ENCODE assay signal across 25 cellular contexts in the genomic region with DNA sequence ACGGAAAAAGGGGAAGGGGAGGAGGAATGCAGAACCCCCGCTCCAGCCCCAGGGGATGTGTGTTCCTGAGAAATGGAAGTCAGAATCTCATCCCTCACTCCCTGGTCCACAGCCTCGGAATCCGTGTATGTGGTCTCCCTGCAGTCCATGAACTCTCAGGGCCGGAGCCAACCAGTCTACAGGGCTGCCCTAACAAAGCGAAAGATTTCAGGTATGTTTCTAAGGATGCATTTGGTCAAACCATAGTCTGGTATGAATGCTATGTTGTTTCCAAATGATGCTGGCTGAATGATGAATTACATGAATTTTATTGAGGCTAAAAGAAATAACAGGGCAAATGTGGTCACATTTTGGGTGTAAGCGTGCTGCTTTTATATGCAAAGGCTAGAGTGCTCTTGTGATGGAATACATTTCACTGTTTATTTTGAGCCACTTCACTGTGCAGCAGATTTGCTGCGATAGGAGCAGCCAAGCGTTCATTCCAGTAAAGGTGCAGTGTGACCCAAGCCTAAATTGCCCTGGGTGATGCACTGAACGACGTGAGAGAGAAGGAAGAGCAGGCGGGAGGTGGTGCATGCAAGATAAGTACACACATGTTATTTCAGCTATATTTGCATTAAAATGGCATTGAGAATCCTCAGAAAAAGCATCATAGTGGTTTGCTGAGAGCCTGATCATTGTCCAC. TPM values are rescaled to one million over a fixed set of nuclear protein-coding genes. Genes with fewer than 3 reads are reported as not detected.
"Had no signal": no experiment of that assay in that cellular context is flagged by ENCODE, and none has a peak within 500 bp of the region (broad histone marks: within the 10 kb centered on the region; RNA-seq: fewer than 3 reads in every experiment).

No MANE protein-coding gene starts in this region.

- H3K4me1 ChIP-seq: colonic mucosa, foreskin keratinocyte, lower lobe of right lung, psoas muscle, testis, upper lobe of right lung had no signal

- H3K36me3 Mint-ChIP-seq: activated naive CD4-positive, alpha-beta T cell treated with anti-CD3 and anti-CD28 coated beads, Interleukin-2, amount 10 ng/mL, durations not matched to agents 7 days and 5 days; natural killer cell; stimulated activated effector memory CD8-positive, alpha-beta T cell treated with anti-CD3 and anti-CD28 coated beads, Interleukin-12 subunit alpha, Interleukin-12 subunit beta, amount 100 ng/mL, for 72 hours had no signal

- H3K27ac ChIP-seq: colonic mucosa, foreskin keratinocyte, lower lobe of right lung, ovary, psoas muscle, skin epidermis, testis, upper lobe of right lung had no signal

- H3K9me3 ChIP-seq: colonic mucosa, lower lobe of right lung, ovary, psoas muscle, testis, upper lobe of right lung had no signal

- H3K27me3 ChIP-seq: colonic mucosa, foreskin keratinocyte, ovary, testis, upper lobe of right lung had no signal

- H3K27ac Mint-ChIP-seq: activated CD4-positive, alpha-beta T cell treated with anti-CD3 and anti-CD28 coated beads, Interleukin-2, amount 10 ng/mL, durations not matched to agents 7 days and 5 days; activated CD8-positive, alpha-beta T cell treated with anti-CD3 and anti-CD28 coated beads, Interleukin-2, amount 10 ng/mL, durations not matched to agents 7 days and 5 days; activated naive CD4-positive, alpha-beta T cell treated with anti-CD3 and anti-CD28 coated beads, Interleukin-2, amount 10 ng/mL, durations not matched to agents 7 days and 5 days; activated naive CD8-positive, alpha-beta T cell treated with anti-CD3 and anti-CD28 coated beads, Interleukin-2, amount 50 U/mL, for 24 hours; activated T-cell treated with anti-CD3 and anti-CD28 coated beads, Interleukin-2, amount 50 U/mL, for 24 hours; natural killer cell; stimulated activated effector memory CD8-positive, alpha-beta T cell treated with anti-CD3 and anti-CD28 coated beads, Interleukin-12 subunit alpha, Interleukin-12 subunit beta, amount 100 ng/mL, for 72 hours had no signal

- H3K4me1 Mint-ChIP-seq: activated naive CD4-positive, alpha-beta T cell treated with anti-CD3 and anti-CD28 coated beads, Interleukin-2, amount 10 ng/mL, durations not matched to agents 7 days and 5 days; activated naive CD8-positive, alpha-beta T cell treated with anti-CD3 and anti-CD28 coated beads, Interleukin-2, amount 50 U/mL, for 24 hours; natural killer cell had no signal

- ATAC-seq: activated CD4-positive, CD25-positive, alpha-beta regulatory T cell treated with anti-CD3 and anti-CD28 coated beads, Interleukin-2, amount 50 U/mL, for 24 hours; activated CD8-positive, alpha-beta T cell treated with anti-CD3 and anti-CD28 coated beads, Interleukin-2, amount 10 ng/mL, durations not matched to agents 7 days and 5 days; activated naive CD8-positive, alpha-beta T cell treated with anti-CD3 and anti-CD28 coated beads, Interleukin-2, amount 50 U/mL, for 24 hours; foreskin keratinocyte; left colon; lower lobe of right lung; natural killer cell; psoas muscle; right cardiac atrium; stimulated activated effector memory CD8-positive, alpha-beta T cell treated with anti-CD3 and anti-CD28 coated beads, Interleukin-12 subunit alpha, Interleukin-12 subunit beta, amount 100 ng/mL, for 72 hours; upper lobe of right lung had no signal

- DNase-seq: activated CD4-positive, alpha-beta T cell treated with anti-CD3 and anti-CD28 coated beads, Interleukin-2, amount 10 ng/mL, durations not matched to agents 7 days and 5 days; activated CD8-positive, alpha-beta T cell treated with anti-CD3 and anti-CD28 coated beads, Interleukin-2, amount 10 ng/mL, durations not matched to agents 7 days and 5 days; activated effector memory CD4-positive, alpha-beta T cell treated with Interleukin-2 at 50 U/mL for 16 hours; activated naive CD4-positive, alpha-beta T cell treated with anti-CD3 and anti-CD28 coated beads, Interleukin-2, amount 10 ng/mL, durations not matched to agents 7 days and 5 days; activated naive CD8-positive, alpha-beta T cell treated with anti-CD3 and anti-CD28 coated beads, Interleukin-2, amount 50 U/mL, for 24 hours; activated T-cell treated with anti-CD3 and anti-CD28 coated beads, Interleukin-2, amount 50 U/mL, for 24 hours; anterior cingulate cortex; colonic mucosa; foreskin keratinocyte; hypothalamus; islet precursor cell; left colon; lower lobe of right lung; natural killer cell; ovary; psoas muscle; right cardiac atrium; stimulated activated CD4-positive, alpha-beta T cell treated with anti-CD3 and anti-CD28 coated beads, Interleukin-4, amount 100 ng/mL, for 1 hour; testis; upper lobe of right lung had no signal

- H3K4me3 Mint-ChIP-seq: activated CD4-positive, alpha-beta T cell treated with anti-CD3 and anti-CD28 coated beads, Interleukin-2, amount 10 ng/mL, durations not matched to agents 7 days and 5 days; activated CD8-positive, alpha-beta T cell treated with anti-CD3 and anti-CD28 coated beads, Interleukin-2, amount 10 ng/mL, durations not matched to agents 7 days and 5 days; activated naive CD4-positive, alpha-beta T cell treated with anti-CD3 and anti-CD28 coated beads, Interleukin-2, amount 10 ng/mL, durations not matched to agents 7 days and 5 days; activated naive CD8-positive, alpha-beta T cell treated with anti-CD3 and anti-CD28 coated beads, Interleukin-2, amount 50 U/mL, for 24 hours; activated T-cell treated with anti-CD3 and anti-CD28 coated beads, Interleukin-2, amount 50 U/mL, for 24 hours; central memory CD8-positive, alpha-beta T cell; natural killer cell; stimulated activated effector memory CD8-positive, alpha-beta T cell treated with anti-CD3 and anti-CD28 coated beads, Interleukin-12 subunit alpha, Interleukin-12 subunit beta, amount 100 ng/mL, for 72 hours had no signal

- H3K36me3 ChIP-seq: colonic mucosa, lower lobe of right lung, ovary, upper lobe of right lung had no signal

- H3K4me3 ChIP-seq: colonic mucosa, lower lobe of right lung, ovary, psoas muscle, skin epidermis, testis, upper lobe of right lung had no signal

- H3K9me3 Mint-ChIP-seq: activated CD4-positive, alpha-beta T cell treated with anti-CD3 and anti-CD28 coated beads, Interleukin-2, amount 10 ng/mL, durations not matched to agents 7 days and 5 days; activated naive CD4-positive, alpha-beta T cell treated with anti-CD3 and anti-CD28 coated beads, Interleukin-2, amount 10 ng/mL, durations not matched to agents 7 days and 5 days; activated naive CD8-positive, alpha-beta T cell treated with anti-CD3 and anti-CD28 coated beads, Interleukin-2, amount 50 U/mL, for 24 hours; activated T-cell treated with anti-CD3 and anti-CD28 coated beads, Interleukin-2, amount 50 U/mL, for 24 hours; central memory CD8-positive, alpha-beta T cell; natural killer cell; stimulated activated effector memory CD8-positive, alpha-beta T cell treated with anti-CD3 and anti-CD28 coated beads, Interleukin-12 subunit alpha, Interleukin-12 subunit beta, amount 100 ng/mL, for 72 hours had no signal

RNA-seq across cellular contexts. Expression of gene FNDC1, which starts 52.4 kb away (rescaled TPM):
- total RNA-seq: activated CD4-positive, alpha-beta T cell treated with anti-CD3 and anti-CD28 coated beads, Interleukin-2, amount 10 ng/mL, durations not matched to agents 7 days and 5 days; activated CD8-positive, alpha-beta T cell treated with anti-CD3 and anti-CD28 coated beads, Interleukin-2, amount 10 ng/mL, durations not matched to agents 7 days and 5 days; epithelial cell of proximal tubule; natural killer cell had no signal
